Comparison of ENCODE assay signal across 23 cellular contexts in the genomic region with DNA sequence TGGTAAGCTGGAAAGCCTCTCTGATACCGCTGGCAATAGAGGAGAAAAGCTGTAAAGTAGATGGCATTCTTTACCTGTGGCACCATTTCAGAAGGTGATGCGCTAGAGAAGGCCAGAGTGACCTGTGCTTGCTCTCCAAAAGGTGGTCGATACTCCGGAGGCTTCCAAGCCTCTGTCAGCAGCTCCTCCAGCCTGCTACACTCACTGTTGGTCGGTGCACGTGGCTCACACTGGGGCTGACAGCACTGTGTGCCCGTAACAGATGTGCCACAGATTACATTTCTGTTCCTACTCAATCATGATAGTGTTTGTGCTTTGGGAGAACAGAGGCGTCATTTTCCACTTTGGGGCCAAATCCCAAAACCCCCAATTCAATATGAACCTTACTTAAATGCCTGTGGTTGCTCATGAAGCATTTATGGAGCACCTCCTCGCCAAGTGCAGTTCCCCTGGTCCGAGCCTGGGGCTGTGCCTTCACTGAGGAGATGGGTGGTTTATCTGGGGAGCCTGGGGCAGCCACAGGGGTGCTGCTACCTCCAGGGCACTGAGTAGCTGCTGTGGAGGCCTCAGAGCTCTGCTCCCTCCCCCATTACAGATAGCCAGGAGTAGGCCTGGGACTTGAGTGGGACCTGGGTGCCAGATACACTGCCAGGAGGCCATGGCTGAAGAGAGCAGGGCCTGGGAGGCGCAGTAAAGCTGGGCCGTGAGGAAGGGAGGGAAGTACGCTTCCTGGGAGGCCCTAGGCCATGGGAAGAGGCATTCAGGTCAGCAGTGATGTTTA. TPM values are rescaled to one million over a fixed set of nuclear protein-coding genes. Genes with fewer than 3 reads are reported as not detected.
DNase-seq lines count a peak whose midpoint lies in the region; ATAC-seq and TF ChIP-seq lines count a peak whose summit lies in the region.
"Had no signal": no experiment of that assay in that cellular context is flagged by ENCODE, and none has a peak within 500 bp of the region (broad histone marks: within the 10 kb centered on the region; RNA-seq: fewer than 3 reads in every experiment).

No MANE protein-coding gene starts in this region.

- H3K9ac ChIP-seq in stomach smooth muscle (ENCODE audit: low read length in 2 of 2) = no peak overlapping the region

- peak overlapping the region; percentile 48 for H3K27ac Mint-ChIP-seq in activated naive CD8-positive, alpha-beta T cell treated with anti-CD3 and anti-CD28 coated beads, Interleukin-2, amount 50 U/mL, for 24 hours
- H3K27ac Mint-ChIP-seq in activated naive CD8-positive, alpha-beta T cell treated with anti-CD3 and anti-CD28 coated beads for 36 hours = no peak overlapping the region

- H3K27ac ChIP-seq in WERI-Rb-1 = no peak overlapping the region
- peak overlapping the region in 1 of 3 donors; percentile 53 for H3K27ac ChIP-seq in right lobe of liver
- peak overlapping the region; percentile 31 for H3K27ac ChIP-seq in stomach smooth muscle (ENCODE audit: low read length)
- no peak overlapping the region for H3K27ac ChIP-seq in testis
- H3K27ac ChIP-seq: colonic mucosa, heart right ventricle, prostate gland, suprapubic skin had no signal

- DNase-seq in activated naive CD8-positive, alpha-beta T cell treated with anti-CD3 and anti-CD28 coated beads, Interleukin-2, amount 50 U/mL, for 24 hours = no peak
- DNase-seq in activated naive CD8-positive, alpha-beta T cell treated with anti-CD3 and anti-CD28 coated beads for 36 hours = no peak
- DNase-seq in WERI-Rb-1 = peak; percentile 8
- no peak for DNase-seq in right lobe of liver
- no peak for DNase-seq in DMS153 (lab: John Stamatoyannopoulos, UW)
- DNase-seq in testis = no peak
- DNase-seq: activated CD4-positive, alpha-beta T cell treated with anti-CD3 and anti-CD28 coated beads for 1 hour; activated gamma-delta T cell treated with Interleukin-2 at 50 U/mL for 16 hours; colonic mucosa; heart right ventricle; immature natural killer cell; mesendoderm; MV-4-11; NCI-H2081 had no signal

- TF ChIP-seq CTCF in WERI-Rb-1 (IDR thresholded peaks at IDR 0.05; ENCODE audit: low read depth, low read length) (no peak), right lobe of liver (IDR thresholded peaks at IDR 0.05) (no peak), testis (IDR thresholded peaks at IDR 0.05) (no peak)

- no peaks in the 10 kb centered on the region for H3K9me3 Mint-ChIP-seq in activated naive CD8-positive, alpha-beta T cell treated with anti-CD3 and anti-CD28 coated beads, Interleukin-2, amount 50 U/mL, for 24 hours
- H3K9me3 Mint-ChIP-seq in activated naive CD8-positive, alpha-beta T cell treated with anti-CD3 and anti-CD28 coated beads for 36 hours = no peaks in the 10 kb centered on the region
- H3K9me3 Mint-ChIP-seq: immature natural killer cell; natural killer cell treated with Interleukin-12 subunit alpha and Interleukin-12 subunit beta and Interleukin-15 and Interleukin-18, amount 100 ng/mL, for 72 hours had no signal

- H3K4me1 Mint-ChIP-seq in activated naive CD8-positive, alpha-beta T cell treated with anti-CD3 and anti-CD28 coated beads, Interleukin-2, amount 50 U/mL, for 24 hours = no peaks in the 10 kb centered on the region
- no peaks in the 10 kb centered on the region for H3K4me1 Mint-ChIP-seq in activated naive CD8-positive, alpha-beta T cell treated with anti-CD3 and anti-CD28 coated beads for 36 hours
- H3K4me1 Mint-ChIP-seq: CD4-positive, alpha-beta memory T cell had no signal

- 100% methylated on average over 6 of the region's 13 CpGs for WGBS in right lobe of liver (ENCODE audit: insufficient coverage, low coverage, low lambda C conversion rate, missing lambda C conversion rate)
- 84 to 89% methylated on average over 9 to 13 of the region's 13 CpGs for WGBS in testis, 2 donors

- H3K9me3 ChIP-seq in WERI-Rb-1 (ENCODE audit: severe bottlenecking) (no peaks in the 10 kb centered on the region), right lobe of liver (no peaks in the 10 kb centered on the region), stomach smooth muscle (ENCODE audit: control insufficient read depth in 2 of 2, low read length in 2 of 2) (no peaks in the 10 kb centered on the region), testis (no peaks in the 10 kb centered on the region)
- H3K9me3 ChIP-seq: colonic mucosa, heart right ventricle, prostate gland, suprapubic skin had no signal

- peaks cover 86% of the 10 kb centered on the region for H3K36me3 ChIP-seq in WERI-Rb-1
- H3K36me3 ChIP-seq in right lobe of liver = peaks cover 4 to 48% (median 12%) of the 10 kb centered on the region in 4 donors
- peaks cover 53% of the 10 kb centered on the region in 2 donors for H3K36me3 ChIP-seq in stomach smooth muscle (ENCODE audit: control insufficient read depth in 2 of 2, insufficient read depth in 2 of 2, low read length in 2 of 2)
- H3K36me3 ChIP-seq in testis (ENCODE audit: low read depth, missing control alignments) = no peaks in the 10 kb centered on the region

- intact Hi-C loops in right lobe of liver (cut with DNase I) = no loop called here
- intact Hi-C loops in testis (cut with DNase I; ENCODE audit: low total_unique reads) = no loop called here

- no peak for ATAC-seq in activated naive CD8-positive, alpha-beta T cell treated with anti-CD3 and anti-CD28 coated beads, Interleukin-2, amount 50 U/mL, for 24 hours
- ATAC-seq in right lobe of liver = peak; percentile 1 to 5 (median 4)
- ATAC-seq in GM18505 (IDR thresholded peaks at IDR 0.05; ENCODE audit: unreplicated experiment) = no peak
- ATAC-seq: K562; natural killer cell treated with Interleukin-12 subunit alpha and Interleukin-12 subunit beta and Interleukin-15 and Interleukin-18, amount 100 ng/mL, for 72 hours; SK-N-SH treated with all-trans-retinoic acid at 6 μM for 48 hours had no signal

- H3K36me3 Mint-ChIP-seq in activated naive CD8-positive, alpha-beta T cell treated with anti-CD3 and anti-CD28 coated beads, Interleukin-2, amount 50 U/mL, for 24 hours (ENCODE audit: low read depth) = peaks cover 39% of the 10 kb centered on the region
- H3K36me3 Mint-ChIP-seq in activated naive CD8-positive, alpha-beta T cell treated with anti-CD3 and anti-CD28 coated beads for 36 hours = peaks cover 12% of the 10 kb centered on the region

- H3K4me1 ChIP-seq in right lobe of liver = peaks cover 0 to 10% (median 3%) of the 10 kb centered on the region in 4 donors
- peaks cover 23% of the 10 kb centered on the region for H3K4me1 ChIP-seq in stomach smooth muscle (ENCODE audit: control insufficient read depth, insufficient read depth, low read length)
- H3K4me1 ChIP-seq in testis = peaks cover 26% of the 10 kb centered on the region
- H3K4me1 ChIP-seq: colonic mucosa, prostate gland had no signal

- TF ChIP-seq POLR2A in right lobe of liver (IDR thresholded peaks at IDR 0.05) (no peak), testis (IDR thresholded peaks at IDR 0.05) (no peak), GM18505 (IDR thresholded peaks at IDR 0.05; ENCODE audit: borderline replicate concordance, extremely low read depth, insufficient read depth, insufficient read length) (no peak)

- H3K4me3 ChIP-seq in WERI-Rb-1 (ENCODE audit: low read depth, low read length) = no peak overlapping the region
- no peak overlapping the region for H3K4me3 ChIP-seq in right lobe of liver
- no peak overlapping the region for H3K4me3 ChIP-seq in stomach smooth muscle (ENCODE audit: low read length in 2 of 2)
- H3K4me3 ChIP-seq in testis = no peak overlapping the region
- H3K4me3 ChIP-seq: colonic mucosa, heart right ventricle, K562, prostate gland, smooth muscle cell, suprapubic skin had no signal

- H3K27me3 ChIP-seq in WERI-Rb-1 (ENCODE audit: insufficient read depth, low read depth, severe bottlenecking) (no peaks in the 10 kb centered on the region), right lobe of liver (no peaks in the 10 kb centered on the region), stomach smooth muscle (ENCODE audit: control insufficient read depth in 1 of 2, insufficient read depth in 2 of 2, low read length in 2 of 2) (no peaks in the 10 kb centered on the region), testis (no peaks in the 10 kb centered on the region)
- H3K27me3 ChIP-seq: colonic mucosa, heart right ventricle, suprapubic skin had no signal

- H3K27me3 Mint-ChIP-seq in activated naive CD8-positive, alpha-beta T cell treated with anti-CD3 and anti-CD28 coated beads, Interleukin-2, amount 50 U/mL, for 24 hours = no peaks in the 10 kb centered on the region
- H3K27me3 Mint-ChIP-seq in activated naive CD8-positive, alpha-beta T cell treated with anti-CD3 and anti-CD28 coated beads for 36 hours = no peaks in the 10 kb centered on the region
- H3K27me3 Mint-ChIP-seq: CD4-positive, alpha-beta memory T cell; natural killer cell treated with Interleukin-12 subunit alpha and Interleukin-12 subunit beta and Interleukin-15 and Interleukin-18, amount 100 ng/mL, for 72 hours had no signal

- H3K4me3 Mint-ChIP-seq in activated naive CD8-positive, alpha-beta T cell treated with anti-CD3 and anti-CD28 coated beads, Interleukin-2, amount 50 U/mL, for 24 hours = no peak overlapping the region
- H3K4me3 Mint-ChIP-seq in activated naive CD8-positive, alpha-beta T cell treated with anti-CD3 and anti-CD28 coated beads for 36 hours = no peak overlapping the region
- H3K4me3 Mint-ChIP-seq: CD4-positive, alpha-beta memory T cell; immature natural killer cell; natural killer cell treated with Interleukin-12 subunit alpha and Interleukin-12 subunit beta and Interleukin-15 and Interleukin-18, amount 100 ng/mL, for 72 hours had no signal

RNA-seq across cellular contexts. Expression of a gene that starts 26.8 kb away (rescaled TPM):
- total RNA-seq in activated naive CD8-positive, alpha-beta T cell treated with anti-CD3 and anti-CD28 coated beads for 36 hours = 100 to 1,000 TPM; 103 to 108 TPM
- total RNA-seq in right lobe of liver = 10 to 100 TPM; 11.8 to 23.4 (median 15.4) TPM
- total RNA-seq in testis = 10 to 100 TPM; 69.1 to 73.1 TPM
- 134 TPM for polyA plus RNA-seq in testis (ENCODE audit: insufficient read depth, low read depth, low replicate concordance)

RNA-seq across cellular contexts. Expression of a gene that starts 27.4 kb away (rescaled TPM):
- 10 to 100 TPM; 52.6 to 54.5 TPM for total RNA-seq in activated naive CD8-positive, alpha-beta T cell treated with anti-CD3 and anti-CD28 coated beads for 36 hours
- 10 to 100 TPM; 24.7 to 42.0 (median 28.8) TPM for total RNA-seq in right lobe of liver
- 100 to 1,000 TPM; 135 to 160 TPM for total RNA-seq in testis
- polyA plus RNA-seq in testis (ENCODE audit: insufficient read depth, low read depth, low replicate concordance) = 186 TPM

Comparison
In these comparisons a context has a peak if more than half of its experiments do, and no peak if none do; other contexts are left out.
1. ATAC-seq: peak in right lobe of liver (4 of 4); none in activated naive CD8-positive, alpha-beta T cell treated with anti-CD3 and anti-CD28 coated beads, Interleukin-2, amount 50 U/mL, for 24 hours (single experiment) and GM18505 (single experiment).